Comparison of ENCODE assay signal across 17 cellular contexts in the genomic region with DNA sequence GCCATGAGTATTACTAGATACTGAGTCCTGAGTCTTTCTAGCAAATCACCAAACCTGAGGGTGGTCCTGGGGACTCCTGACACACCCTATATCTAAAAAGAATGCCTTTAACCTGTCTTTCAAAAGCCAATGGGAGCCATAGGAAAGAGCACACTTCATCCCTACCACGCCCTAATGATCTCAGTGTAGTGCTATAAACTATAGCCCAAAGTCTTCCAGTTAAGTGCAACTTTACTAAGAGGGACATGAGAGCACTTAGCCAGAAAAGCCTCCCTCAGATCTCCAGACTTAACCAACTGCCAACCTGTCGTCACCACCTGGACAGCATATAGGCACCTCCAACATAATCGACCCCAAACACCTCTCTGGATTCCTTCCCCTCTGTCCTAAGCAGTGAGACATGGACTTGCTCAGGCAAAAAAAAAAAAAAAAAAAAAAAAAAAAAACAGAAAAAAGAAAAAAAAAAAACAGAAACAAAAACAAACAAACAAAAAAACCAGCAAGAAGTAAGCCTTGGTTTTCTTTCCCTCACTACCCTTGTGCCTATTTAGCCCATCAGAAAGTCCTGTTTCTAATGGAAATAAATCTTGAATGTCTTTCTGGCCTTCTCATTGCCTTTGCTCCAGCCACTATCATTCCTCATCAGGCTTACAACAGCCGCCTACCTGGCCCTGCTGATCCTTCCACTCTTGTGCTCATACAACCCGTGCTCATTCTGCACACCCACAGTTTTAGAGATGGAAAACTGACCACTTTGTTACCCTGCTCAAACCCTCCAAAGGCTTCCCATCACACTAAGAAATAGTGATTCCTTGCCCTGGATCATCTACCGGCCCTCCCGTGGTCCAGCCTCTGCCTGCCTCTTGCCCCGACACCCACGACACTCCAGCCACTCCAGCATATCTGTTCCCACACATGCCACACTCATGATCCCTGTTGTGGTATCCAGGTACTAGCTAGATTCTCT. TPM values are rescaled to one million over a fixed set of nuclear protein-coding genes. Genes with fewer than 3 reads are reported as not detected.
DNase-seq lines count a peak whose midpoint lies in the region; ATAC-seq and TF ChIP-seq lines count a peak whose summit lies in the region.
"Had no signal": no experiment of that assay in that cellular context is flagged by ENCODE, and none has a peak within 500 bp of the region (broad histone marks: within the 10 kb centered on the region; RNA-seq: fewer than 3 reads in every experiment).

No MANE protein-coding gene starts in this region.

- H3K4me3 ChIP-seq in CD4-positive, CD25-positive, alpha-beta regulatory T cell (ENCODE audit: low read depth, low read length) = no peak overlapping the region
- no peak overlapping the region for H3K4me3 ChIP-seq in HEK293 (ENCODE audit: low read depth, low read length)
- H3K4me3 ChIP-seq in naive thymus-derived CD4-positive, alpha-beta T cell (ENCODE audit: low read length) = no peak overlapping the region

- H3K27me3 ChIP-seq in CD4-positive, CD25-positive, alpha-beta regulatory T cell (ENCODE audit: control insufficient read depth, insufficient read depth, low read length) = no peaks in the 10 kb centered on the region
- no peaks in the 10 kb centered on the region for H3K27me3 ChIP-seq in naive thymus-derived CD4-positive, alpha-beta T cell (ENCODE audit: control insufficient read depth in 2 of 2, insufficient read depth in 2 of 2, low read length in 2 of 2)

- CTCF ChIA-PET in HEK293 (lab: Yijun Ruan, JAX) = interaction anchor here (0.5 to 1.1 kb wide), 3 partner anchors 10 to 289 kb away, joined by 3 to 5 read pairs (median 3); no protein-coding TSS in a partner anchor
- CTCF ChIA-PET in naive thymus-derived CD4-positive, alpha-beta T cell (lab: Charles Lee) = no interaction called here

- H3K4me3 Mint-ChIP-seq in CD4-positive, CD25-positive, alpha-beta regulatory T cell = no peak overlapping the region
- peak overlapping the region in 1 of 10 donors; percentile 1 for H3K4me3 Mint-ChIP-seq in naive thymus-derived CD4-positive, alpha-beta T cell
- H3K4me3 Mint-ChIP-seq: activated naive CD8-positive, alpha-beta T cell treated with anti-CD3 and anti-CD28 coated beads, Interleukin-2, amount 10 ng/mL, durations not matched to agents 7 days and 5 days; mesothelial cell of epicardium had no signal

- peaks cover 11 to 83% (median 50%) of the 10 kb centered on the region in 4 donors for H3K4me1 Mint-ChIP-seq in CD4-positive, CD25-positive, alpha-beta regulatory T cell
- peaks cover 52 to 93% (median 79%) of the 10 kb centered on the region in 7 donors for H3K4me1 Mint-ChIP-seq in naive thymus-derived CD4-positive, alpha-beta T cell

- intact Hi-C loops in naive thymus-derived CD4-positive, alpha-beta T cell (cut with micrococcal nuclease) = loop anchor here in 1 of 2 donors (5.0 kb wide), 1 partner anchor 563 kb away; no protein-coding TSS in a partner anchor

- H3K4me1 ChIP-seq in CD4-positive, CD25-positive, alpha-beta regulatory T cell (ENCODE audit: control insufficient read depth, insufficient read depth, low read length, poor library complexity, severe bottlenecking) = peaks cover 22% of the 10 kb centered on the region
- H3K4me1 ChIP-seq in HEK293 (ENCODE audit: control insufficient read depth, insufficient read depth, low read length) = peaks cover 16% of the 10 kb centered on the region
- H3K4me1 ChIP-seq in naive thymus-derived CD4-positive, alpha-beta T cell (ENCODE audit: control insufficient read depth in 2 of 2, insufficient read depth in 2 of 2, low read length in 2 of 2) = peaks cover 4 to 33% of the 10 kb centered on the region in 2 donors

- POLR2A ChIA-PET in HEK293 (lab: Yijun Ruan, JAX) = no interaction called here
- POLR2A ChIA-PET in naive thymus-derived CD4-positive, alpha-beta T cell (lab: Charles Lee) = no interaction called here

- peak overlapping the region in 2 of 3 donors; percentile 7 to 48 for H3K27ac Mint-ChIP-seq in CD4-positive, CD25-positive, alpha-beta regulatory T cell
- H3K27ac Mint-ChIP-seq in naive thymus-derived CD4-positive, alpha-beta T cell = peak overlapping the region in 5 of 9 donors; percentile 19 to 49 (median 23)
- H3K27ac Mint-ChIP-seq: activated naive CD8-positive, alpha-beta T cell treated with anti-CD3 and anti-CD28 coated beads, Interleukin-2, amount 10 ng/mL, durations not matched to agents 7 days and 5 days; mesothelial cell of epicardium had no signal

- H3K27ac ChIP-seq in CD4-positive, CD25-positive, alpha-beta regulatory T cell (ENCODE audit: insufficient read depth, low read length, poor library complexity, severe bottlenecking) = no peak overlapping the region
- H3K27ac ChIP-seq in HEK293 (ENCODE audit: extremely low read depth, low read depth, low read length) (no peak overlapping the region), caudate nucleus (ENCODE audit: low read depth, low read length) (peak overlapping the region; percentile 12)
- no peak overlapping the region for H3K27ac ChIP-seq in naive thymus-derived CD4-positive, alpha-beta T cell (ENCODE audit: low read depth, low read length)

- no peak for DNase-seq in CD4-positive, CD25-positive, alpha-beta regulatory T cell
- DNase-seq in caudate nucleus (lab: John Stamatoyannopoulos, UW) (no peak), mesenteric fat pad (ENCODE audit: low spot score) (no peak)
- no peak for DNase-seq in naive thymus-derived CD4-positive, alpha-beta T cell
- DNase-seq: activated CD8-positive, alpha-beta memory T cell treated with anti-CD3 and anti-CD28 coated beads, Interleukin-2, amount 50 U/mL, for 48 hours; activated naive CD8-positive, alpha-beta T cell treated with anti-CD3 and anti-CD28 coated beads, Interleukin-2, amount 10 ng/mL, durations not matched to agents 7 days and 5 days; GDM1; islet precursor cell; NCI-H69; OCI-M1; retina; SIG-M5 had no signal

- no peaks in the 10 kb centered on the region for H3K36me3 ChIP-seq in CD4-positive, CD25-positive, alpha-beta regulatory T cell (ENCODE audit: control insufficient read depth, insufficient read depth, low read length)
- H3K36me3 ChIP-seq in HEK293 (ENCODE audit: control insufficient read depth in 2 of 2, insufficient read depth in 1 of 2, low read length in 2 of 2) = no peaks in the 10 kb centered on the region
- no peaks in the 10 kb centered on the region for H3K36me3 ChIP-seq in naive thymus-derived CD4-positive, alpha-beta T cell (ENCODE audit: control insufficient read depth in 2 of 3, insufficient read depth in 3 of 3, low read length in 3 of 3)

- ATAC-seq in CD4-positive, CD25-positive, alpha-beta regulatory T cell (ENCODE audit: low read depth in 2 of 2) = no peak
- ATAC-seq in naive thymus-derived CD4-positive, alpha-beta T cell = no peak
- ATAC-seq in HG03097 (IDR thresholded peaks at IDR 0.05; ENCODE audit: low FRiP score, unreplicated experiment) (no peak), GM19463 (IDR thresholded peaks at IDR 0.05; ENCODE audit: unreplicated experiment) (no peak), HG02610 (IDR thresholded peaks at IDR 0.05; ENCODE audit: unreplicated experiment) (no peak)

- TF ChIP-seq CTCF in HEK293 (tag by site-specific recombination; IDR thresholded peaks at IDR 0.05) = no peak

- no peaks in the 10 kb centered on the region for H3K27me3 Mint-ChIP-seq in CD4-positive, CD25-positive, alpha-beta regulatory T cell
- H3K27me3 Mint-ChIP-seq in naive thymus-derived CD4-positive, alpha-beta T cell = no peaks in the 10 kb centered on the region
- H3K27me3 Mint-ChIP-seq: activated naive CD8-positive, alpha-beta T cell treated with anti-CD3 and anti-CD28 coated beads, Interleukin-2, amount 10 ng/mL, durations not matched to agents 7 days and 5 days had no signal

- no peaks in the 10 kb centered on the region for H3K9me3 Mint-ChIP-seq in CD4-positive, CD25-positive, alpha-beta regulatory T cell
- no peaks in the 10 kb centered on the region for H3K9me3 Mint-ChIP-seq in naive thymus-derived CD4-positive, alpha-beta T cell
- H3K9me3 Mint-ChIP-seq: activated naive CD8-positive, alpha-beta T cell treated with anti-CD3 and anti-CD28 coated beads, Interleukin-2, amount 10 ng/mL, durations not matched to agents 7 days and 5 days; mesothelial cell of epicardium had no signal

- no peaks in the 10 kb centered on the region for H3K9me3 ChIP-seq in CD4-positive, CD25-positive, alpha-beta regulatory T cell (ENCODE audit: control insufficient read depth in 2 of 2, low read length in 2 of 2)
- no peaks in the 10 kb centered on the region for H3K9me3 ChIP-seq in HEK293 (ENCODE audit: control insufficient read depth, insufficient read depth, low read depth, low read length)
- no peaks in the 10 kb centered on the region for H3K9me3 ChIP-seq in naive thymus-derived CD4-positive, alpha-beta T cell (ENCODE audit: control insufficient read depth in 2 of 3, low read length in 3 of 3)

- no peaks in the 10 kb centered on the region for H3K36me3 Mint-ChIP-seq in CD4-positive, CD25-positive, alpha-beta regulatory T cell
- H3K36me3 Mint-ChIP-seq in naive thymus-derived CD4-positive, alpha-beta T cell = peaks cover 0 to 16% (median 0%) of the 10 kb centered on the region in 5 donors
- H3K36me3 Mint-ChIP-seq: mesothelial cell of epicardium had no signal

TF ChIP-seq in HEK293, 187 proteins besides CTCF, POLR2A, EP300 and RAD21 (continues in another document):
- TF ChIP-seq OSR2 (tag by site-specific recombination; IDR thresholded peaks at IDR 0.05) = no peak
- TF ChIP-seq ZNF362 (tag by site-specific recombination; IDR thresholded peaks at IDR 0.05) = peak; percentile 96
- TF ChIP-seq KLF1 (tag by site-specific recombination; IDR thresholded peaks at IDR 0.05) = peak; percentile 60
- 0 out of 2 replicates have a peak, but pooled peaks have one; percentile 27 for TF ChIP-seq ZNF335 (tag by site-specific recombination; conservative IDR thresholded peaks at IDR 0.05)

RNA-seq across cellular contexts. Expression of gene CCDC6, which starts 37.1 kb away (rescaled TPM):
- 24.8 TPM for total RNA-seq in CD4-positive, CD25-positive, alpha-beta regulatory T cell
- 1 to 10 TPM; 4.4 to 5.1 (median 4.8) TPM for polyA plus RNA-seq in CD4-positive, CD25-positive, alpha-beta regulatory T cell
- 10 to 100 TPM; 19.7 to 34.3 (median 21.4) TPM for total RNA-seq in naive thymus-derived CD4-positive, alpha-beta T cell
- polyA plus RNA-seq in naive thymus-derived CD4-positive, alpha-beta T cell = 1 to 10 TPM; 4.2 TPM
- 31.2 TPM for total RNA-seq in mesenteric fat pad
